In genomic region chr16:85010446-85010930, GRCh38 we compare ENCODE assay signal across 8 cellular contexts. TPM values are rescaled to one million over a fixed set of nuclear protein-coding genes. Genes with fewer than 3 reads are reported as not detected.
DNase-seq lines count a peak whose midpoint lies in the region; ATAC-seq and TF ChIP-seq lines count a peak whose summit lies in the region.

No MANE protein-coding gene starts in this region.

- TSS peak; percentile 28 for BruUV-seq in PC-9 (replicated peaks; lab: Mats Ljungman, UMichigan)

- H3K79me2 ChIP-seq in PC-9 (ENCODE audit: low read depth) (peaks cover 55% of the 10 kb centered on the region), fibroblast of lung (ENCODE audit: control insufficient read depth, insufficient read depth, low read length) (peaks cover 51% of the 10 kb centered on the region)

- H3K4me1 ChIP-seq in PC-9 (replicated peaks; ENCODE audit: insufficient read depth), result peaks cover 28% of the 10 kb centered on the region
- H3K4me1 ChIP-seq in fibroblast of lung (ENCODE audit: control insufficient read depth, extremely low read depth, insufficient read depth, low read length), result peaks cover 7% of the 10 kb centered on the region

- peaks cover 18% of the 10 kb centered on the region; the same call in 1 of the 2 replicates for H3F3A ChIP-seq in PC-9 (ENCODE audit: insufficient read depth, low read depth)

- DNase-seq in PC-9, result no peak
- no peak for DNase-seq in fibroblast of lung (ENCODE audit: low read depth in 2 of 2)
- DNase-seq in skeletal muscle cell (ENCODE audit: low read depth), result no peak
- no peak for DNase-seq in AG08395 (ENCODE audit: low spot score)
- no peak for DNase-seq in COLO668 (lab: John Stamatoyannopoulos, UW; ENCODE audit: unreplicated experiment)
- DNase-seq in activated CD4-positive, CD25-positive, alpha-beta regulatory T cell (lab: John Stamatoyannopoulos, UW), result no peak

- H3K9me2 ChIP-seq in PC-9 (ENCODE audit: insufficient read depth), result no peaks in the 10 kb centered on the region

- POLR2A ChIA-PET in PC-9 (lab: Charles Lee; ENCODE audit: unreplicated experiment), result interaction anchor here (0.6 to 0.7 kb wide), 3 partner anchors 10 to 16 kb away, joined by 3 to 7 read pairs (median 5); no protein-coding TSS in a partner anchor

- no peaks in the 10 kb centered on the region for H3K9me3 ChIP-seq in PC-9 (ENCODE audit: insufficient read depth, low read depth)
- no peaks in the 10 kb centered on the region for H3K9me3 ChIP-seq in fibroblast of lung (ENCODE audit: control insufficient read depth, insufficient read depth, low read depth, low read length)

- TF ChIP-seq CTCF in PC-9 (conservative IDR thresholded peaks at IDR 0.05) (no peak), fibroblast of lung (conservative IDR thresholded peaks at IDR 0.05 in 1 of 2, IDR thresholded peaks at IDR 0.05 in 1 of 2; ENCODE audit: low read depth in 1 of 2, low read length in 2 of 2) (no peak)

- CTCF ChIA-PET in PC-9 (lab: Charles Lee), result no interaction called here

- H3K9ac ChIP-seq in fibroblast of lung (ENCODE audit: insufficient read depth, low read length), result peak overlapping the region; percentile 96

- intact Hi-C loops in PC-9 (cut with micrococcal nuclease; ENCODE audit: unreplicated experiment), result loop anchor here (2.0 kb wide), 1 partner anchor 16 kb away; no protein-coding TSS in a partner anchor

- ATAC-seq in GM21381 (IDR thresholded peaks at IDR 0.05; ENCODE audit: unreplicated experiment), result peak; percentile 6
- ATAC-seq in GM18907 (IDR thresholded peaks at IDR 0.05; ENCODE audit: unreplicated experiment), result no peak

- 0 out of 2 replicates have a peak, but pooled peaks cover 3% of the 10 kb centered on the region for H4K20me1 ChIP-seq in PC-9 (ENCODE audit: insufficient read depth)
- no peaks in the 10 kb centered on the region for H4K20me1 ChIP-seq in fibroblast of lung (ENCODE audit: control insufficient read depth, extremely low read depth, insufficient read depth, low read length)

- H3K27ac ChIP-seq in PC-9 (peak overlapping the region; percentile 49), fibroblast of lung (ENCODE audit: insufficient read depth, low read length) (peak overlapping the region; percentile 98)

- H3K27me3 ChIP-seq in PC-9 (ENCODE audit: insufficient read depth, low read depth) (no peaks in the 10 kb centered on the region), fibroblast of lung (ENCODE audit: control insufficient read depth, insufficient read depth, low read length) (no peaks in the 10 kb centered on the region)

- peak overlapping the region; percentile 97 for H3K4me2 ChIP-seq in PC-9
- peak overlapping the region; percentile 67 for H3K4me2 ChIP-seq in fibroblast of lung (ENCODE audit: extremely low read depth, insufficient read depth, low read length)

- H3K36me3 ChIP-seq in PC-9 (ENCODE audit: low read depth), result 0 out of 2 replicates have a peak, but pooled peaks cover 6% of the 10 kb centered on the region
- H3K36me3 ChIP-seq in fibroblast of lung (ENCODE audit: control insufficient read depth, insufficient read depth, low read length), result no peaks in the 10 kb centered on the region

- peak overlapping the region; percentile 89; the same call in 1 of the 2 replicates for H2AFZ ChIP-seq in PC-9
- no peak overlapping the region for H2AFZ ChIP-seq in fibroblast of lung (ENCODE audit: low read length)

- H3K4me3 ChIP-seq in PC-9 (peak overlapping the region; percentile 97), fibroblast of lung (replicated peaks in 1 of 4; ENCODE audit: control extremely low read depth in 1 of 4, insufficient read depth in 1 of 4, low read depth in 3 of 4, low read length in 4 of 4) (peak overlapping the region; percentile 77 to 99 (median 98)), skeletal muscle cell (ENCODE audit: low read depth, low read length) (peak overlapping the region; percentile 96)

RNA-seq across cellular contexts. Expression of gene ZDHHC7, which starts 0.8 kb away (rescaled TPM):
- total RNA-seq in PC-9 (2021), result 79.3 and 85.1 TPM in 2 replicates
- total RNA-seq in fibroblast of lung, result 88.6 and 135 TPM in 2 replicates
- polyA plus RNA-seq in fibroblast of lung, result 86.2 and 96.4 TPM in 2 replicates
- 65.1 and 75.5 TPM in 2 replicates for polyA plus RNA-seq in fibroblast of lung (2012)
- 458 and 490 TPM in 2 replicates for polyA minus RNA-seq in fibroblast of lung (ENCODE audit: low replicate concordance)

RNA-seq across cellular contexts. Expression of gene KIAA0513, which starts 17.1 kb away (rescaled TPM):
- 4.2 and 4.3 TPM in 2 replicates for total RNA-seq in PC-9 (2021)
- total RNA-seq in fibroblast of lung, result 19.5 and 22.3 TPM in 2 replicates
- polyA plus RNA-seq in fibroblast of lung, result 11.7 and 13.8 TPM in 2 replicates
- 9.4 and 9.8 TPM in 2 replicates for polyA plus RNA-seq in fibroblast of lung (2012)
- polyA minus RNA-seq in fibroblast of lung (ENCODE audit: low replicate concordance), result 11.9 and 13.1 TPM in 2 replicates
